In genomic region chr9:120913673-120914266, GRCh38 we compare ENCODE assay signal across 12 cellular contexts. TPM values are rescaled to one million over a fixed set of nuclear protein-coding genes. Genes with fewer than 3 reads are reported as not detected.
A peak's percentile ranks its signal among the peaks of the same experiment; 100 is the strongest.
DNase-seq lines count a peak whose midpoint lies in the region; ATAC-seq and TF ChIP-seq lines count a peak whose summit lies in the region.
"Had no signal": no experiment of that assay in that cellular context is flagged by ENCODE, and none has a peak within 500 bp of the region (broad histone marks: within the 10 kb centered on the region; RNA-seq: fewer than 3 reads in every experiment).

No MANE protein-coding gene starts in this region.

- peak overlapping the region in 6 of 7 donors; percentile 59 to 88 (median 72) for H3K27ac Mint-ChIP-seq in CD4-positive, alpha-beta memory T cell

- H3K27me3 ChIP-seq in CD4-positive, alpha-beta memory T cell (ENCODE audit: insufficient read depth, low read length), result no peaks in the 10 kb centered on the region
- H3K27me3 ChIP-seq in Karpas-422 (ENCODE audit: low read length), result no peaks in the 10 kb centered on the region
- no peaks in the 10 kb centered on the region for H3K27me3 ChIP-seq in layer of hippocampus (ENCODE audit: control insufficient read depth, insufficient read depth, low read length)
- H3K27me3 ChIP-seq: BLaER1, brain microvascular endothelial cell had no signal

- no peak for ATAC-seq in activated T-cell treated with anti-CD3 and anti-CD28 coated beads, Interleukin-2, amount 50 U/mL, for 4 hours
- no peak for ATAC-seq in GM18873 (IDR thresholded peaks at IDR 0.05; ENCODE audit: low FRiP score, unreplicated experiment)
- no peak for ATAC-seq in GM19455 (IDR thresholded peaks at IDR 0.05; ENCODE audit: unreplicated experiment)
- ATAC-seq in GM18520 (IDR thresholded peaks at IDR 0.05; ENCODE audit: unreplicated experiment), result no peak

- H3K9me3 Mint-ChIP-seq in CD4-positive, alpha-beta memory T cell, result peaks cover 0 to 2% (median 0%) of the 10 kb centered on the region in 8 donors
- H3K9me3 Mint-ChIP-seq in activated T-cell treated with anti-CD3 and anti-CD28 coated beads, Interleukin-2, amount 50 U/mL, for 4 hours, result no peaks in the 10 kb centered on the region

- H3K4me2 ChIP-seq in Karpas-422 (ENCODE audit: low read depth, low read length, poor library complexity, severe bottlenecking), result no peak overlapping the region
- H3K4me2 ChIP-seq: BLaER1 had no signal

- H3K9me3 ChIP-seq in CD4-positive, alpha-beta memory T cell (ENCODE audit: control insufficient read depth in 1 of 2, low read length in 2 of 2), result no peaks in the 10 kb centered on the region
- H3K9me3 ChIP-seq in Karpas-422 (ENCODE audit: low read length), result no peaks in the 10 kb centered on the region
- H3K9me3 ChIP-seq: BLaER1 had no signal

- CTCF ChIA-PET in CD4-positive, alpha-beta memory T cell (lab: Charles Lee; ENCODE audit: partially characterized antibody), result interaction anchor here (1.1 to 3.6 kb wide), 3 partner anchors 11 to 23 kb away, joined by 3 to 16 read pairs (median 7); no protein-coding TSS in a partner anchor

- H3K4me3 Mint-ChIP-seq in CD4-positive, alpha-beta memory T cell, result peak overlapping the region in 3 of 8 donors; percentile 22 to 38 (median 29)
- peak overlapping the region; percentile 17 for H3K4me3 Mint-ChIP-seq in activated T-cell treated with anti-CD3 and anti-CD28 coated beads, Interleukin-2, amount 50 U/mL, for 4 hours

- TF ChIP-seq CTCF in GM10266 (IDR thresholded peaks at IDR 0.05; ENCODE audit: control insufficient read depth, insufficient read depth, low read depth, missing control alignments), result no peak

- H3K36me3 ChIP-seq in CD4-positive, alpha-beta memory T cell (ENCODE audit: insufficient read depth, low read length), result peaks cover 79% of the 10 kb centered on the region
- H3K36me3 ChIP-seq in Karpas-422 (ENCODE audit: insufficient read depth, low read length), result peaks cover 43% of the 10 kb centered on the region
- H3K36me3 ChIP-seq: brain microvascular endothelial cell had no signal

- H3K4me3 ChIP-seq in CD4-positive, alpha-beta memory T cell (ENCODE audit: low read length in 2 of 2), result no peak overlapping the region
- no peak overlapping the region for H3K4me3 ChIP-seq in Karpas-422 (ENCODE audit: low read length)
- H3K4me3 ChIP-seq: BLaER1 had no signal

- H3K9ac ChIP-seq in Karpas-422 (ENCODE audit: low read length), result no peak overlapping the region
- H3K9ac ChIP-seq: BLaER1 had no signal

- H3K9me2 ChIP-seq in Karpas-422 (replicated peaks; ENCODE audit: insufficient read depth, low read length), result no peaks in the 10 kb centered on the region

- POLR2A ChIA-PET in CD4-positive, alpha-beta memory T cell (lab: Charles Lee; ENCODE audit: partially characterized antibody), result interaction anchor here (2.5 to 74.5 kb wide), 3 partner anchors 0 to 67 kb away, joined by 7 to 5577 read pairs (median 5577); partner anchors contain the start of genes PHF19 and TRAF1

- H3K36me3 Mint-ChIP-seq in CD4-positive, alpha-beta memory T cell, result peaks cover 78 to 87% of the 10 kb centered on the region in 2 donors
- H3K36me3 Mint-ChIP-seq in activated T-cell treated with anti-CD3 and anti-CD28 coated beads, Interleukin-2, amount 50 U/mL, for 4 hours (ENCODE audit: insufficient read depth), result peaks cover 75% of the 10 kb centered on the region

- H3K27me3 Mint-ChIP-seq in CD4-positive, alpha-beta memory T cell, result no peaks in the 10 kb centered on the region
- no peaks in the 10 kb centered on the region for H3K27me3 Mint-ChIP-seq in activated T-cell treated with anti-CD3 and anti-CD28 coated beads, Interleukin-2, amount 50 U/mL, for 4 hours (ENCODE audit: low read depth)

- peaks cover 48 to 93% (median 76%) of the 10 kb centered on the region in 4 donors for H3K4me1 Mint-ChIP-seq in CD4-positive, alpha-beta memory T cell
- peaks cover 87% of the 10 kb centered on the region for H3K4me1 Mint-ChIP-seq in activated T-cell treated with anti-CD3 and anti-CD28 coated beads, Interleukin-2, amount 50 U/mL, for 4 hours (ENCODE audit: low read depth)

- H2AFZ ChIP-seq in Karpas-422 (ENCODE audit: low read length), result no peak overlapping the region

- no peaks in the 10 kb centered on the region for H4K20me1 ChIP-seq in Karpas-422 (ENCODE audit: insufficient read depth, low read depth, low read length)
- H4K20me1 ChIP-seq: BLaER1 had no signal

- H3K79me2 ChIP-seq in Karpas-422 (ENCODE audit: low read length), result no peaks in the 10 kb centered on the region

- DNase-seq in CD4-positive, alpha-beta memory T cell, result no peak
- DNase-seq in Karpas-422 (peak; percentile 68), GM10266 (ENCODE audit: extremely low spot score) (no peak)
- DNase-seq in activated T-cell treated with anti-CD3 and anti-CD28 coated beads, Interleukin-2, amount 50 U/mL, for 4 hours, result no peak
- DNase-seq: brain microvascular endothelial cell, NCI-H1436 treated with DMSO at 0.1 percent for 48 hours, NCI-H748 treated with DMSO at 0.1 percent for 48 hours had no signal

- intact Hi-C loops in CD4-positive, alpha-beta memory T cell (cut with micrococcal nuclease), result no loop called here

- peaks cover 92% of the 10 kb centered on the region for H3K4me1 ChIP-seq in CD4-positive, alpha-beta memory T cell (ENCODE audit: insufficient read depth, low read length)
- H3K4me1 ChIP-seq in Karpas-422 (ENCODE audit: low read length), result peaks cover 11% of the 10 kb centered on the region

- peak overlapping the region; percentile 50 for H3K27ac ChIP-seq in CD4-positive, alpha-beta memory T cell (ENCODE audit: low read depth, low read length)
- H3K27ac ChIP-seq in Karpas-422 (ENCODE audit: low read length), result no peak overlapping the region
- H3K27ac ChIP-seq in layer of hippocampus (ENCODE audit: low read depth, low read length), result peak overlapping the region; percentile 95
- H3K27ac ChIP-seq: BLaER1, brain microvascular endothelial cell had no signal

RNA-seq across cellular contexts. Expression of gene TRAF1, which starts 12.8 kb away (rescaled TPM):
- 100 to 1,000 TPM; 174 to 181 TPM for total RNA-seq in CD4-positive, alpha-beta memory T cell
- 10 to 100 TPM in 1 of 2 donors, 1 to 10 TPM in 1; 7.8 to 14.4 TPM for polyA plus RNA-seq in CD4-positive, alpha-beta memory T cell
- 18.8 and 23.8 TPM in 2 replicates for total RNA-seq in Karpas-422 (2014; rRNA removed; shearing (Covaris generic); ENCODE audit: low replicate concordance)
- total RNA-seq in activated T-cell treated with anti-CD3 and anti-CD28 coated beads, Interleukin-2, amount 50 U/mL, for 4 hours, result 100 to 1,000 TPM; 256 to 343 (median 265) TPM

RNA-seq across cellular contexts. Expression of gene PHF19, which starts 36.8 kb away (rescaled TPM):
- total RNA-seq in CD4-positive, alpha-beta memory T cell, result 100 to 1,000 TPM; 194 to 201 TPM
- 10 to 100 TPM; 15.4 to 17.8 TPM for polyA plus RNA-seq in CD4-positive, alpha-beta memory T cell
- 34.8 and 76.9 TPM in 2 replicates for total RNA-seq in Karpas-422 (2014; rRNA removed; shearing (Covaris generic); ENCODE audit: low replicate concordance)
- 10 to 100 TPM; 59.2 to 75.1 (median 64.8) TPM for total RNA-seq in activated T-cell treated with anti-CD3 and anti-CD28 coated beads, Interleukin-2, amount 50 U/mL, for 4 hours
